ENCODE assay signal across 28 cellular contexts in genomic region chr2:118363604-118364003, GRCh38.
"Had no signal": no experiment of that assay in that cellular context is flagged by ENCODE, and none has a peak within 500 bp of the region (broad histone marks: within the 10 kb centered on the region; RNA-seq: fewer than 3 reads in every experiment).

No MANE protein-coding gene starts in this region.

- H3K27ac Mint-ChIP-seq: activated B cell treated with CpG ODN at 0.5 μM for 24 hours; activated CD4-positive, alpha-beta memory T cell treated with anti-CD3 and anti-CD28 coated beads for 36 hours; activated CD8-positive, alpha-beta memory T cell treated with anti-CD3 and anti-CD28 coated beads, Interleukin-2, amount 10 ng/mL, durations not matched to agents 7 days and 5 days; activated CD8-positive, alpha-beta T cell treated with anti-CD3 and anti-CD28 coated beads, Interleukin-2, amount 10 ng/mL, durations not matched to agents 7 days and 5 days; activated naive CD4-positive, alpha-beta T cell treated with anti-CD3 and anti-CD28 coated beads for 36 hours; activated naive CD4-positive, alpha-beta T cell treated with anti-CD3 and anti-CD28 coated beads, Interleukin-2, amount 50 U/mL, for 24 hours; activated naive CD8-positive, alpha-beta T cell treated with anti-CD3 and anti-CD28 coated beads, Interleukin-2, amount 10 ng/mL, durations not matched to agents 7 days and 5 days; activated T-helper 1 cell treated with anti-CD3 and anti-CD28 coated beads, Interleukin-12 subunit alpha, Interleukin-12 subunit beta, Interleukin-2, Interleukin-4 antibody, amounts not matched to agents 30 ng/mL and 10 ng/mL and 1 ng/mL, durations not matched to agents 14 hours and 24 hours and 36 hours; activated T-helper 2 cell treated with anti-CD3 and anti-CD28 coated beads, Interferon-gamma antibody, Interleukin-2, Interleukin-4, amounts not matched to agents 10 μg/mL and 5 μg/mL and 100 μg/mL, durations not matched to agents 14 hours and 24 hours and 36 hours; brain; effector memory CD8-positive, alpha-beta T cell had no signal

- H3K27ac ChIP-seq: ascending aorta, esophagus squamous epithelium, VCaP had no signal

- H3K36me3 Mint-ChIP-seq: activated CD4-positive, alpha-beta memory T cell treated with anti-CD3 and anti-CD28 coated beads for 36 hours; activated CD8-positive, alpha-beta memory T cell treated with anti-CD3 and anti-CD28 coated beads, Interleukin-2, amount 10 ng/mL, durations not matched to agents 7 days and 5 days; activated naive CD4-positive, alpha-beta T cell treated with anti-CD3 and anti-CD28 coated beads, Interleukin-2, amount 50 U/mL, for 24 hours; activated naive CD8-positive, alpha-beta T cell treated with anti-CD3 and anti-CD28 coated beads, Interleukin-2, amount 10 ng/mL, durations not matched to agents 7 days and 5 days; brain had no signal

- H3K4me1 ChIP-seq: ascending aorta, esophagus squamous epithelium had no signal

- H3K9me3 Mint-ChIP-seq: activated CD4-positive, alpha-beta memory T cell treated with anti-CD3 and anti-CD28 coated beads for 36 hours; activated naive CD8-positive, alpha-beta T cell treated with anti-CD3 and anti-CD28 coated beads, Interleukin-2, amount 10 ng/mL, durations not matched to agents 7 days and 5 days; activated T-helper 1 cell treated with anti-CD3 and anti-CD28 coated beads, Interleukin-12 subunit alpha, Interleukin-12 subunit beta, Interleukin-2, Interleukin-4 antibody, amounts not matched to agents 30 ng/mL and 10 ng/mL and 1 ng/mL, durations not matched to agents 14 hours and 24 hours and 36 hours; activated T-helper 2 cell treated with anti-CD3 and anti-CD28 coated beads, Interferon-gamma antibody, Interleukin-2, Interleukin-4, amounts not matched to agents 10 μg/mL and 5 μg/mL and 100 μg/mL, durations not matched to agents 14 hours and 24 hours and 36 hours; effector memory CD8-positive, alpha-beta T cell had no signal

- H3K9me3 ChIP-seq: ascending aorta, esophagus squamous epithelium had no signal

- DNase-seq: activated B cell treated with CpG ODN at 0.5 μM for 24 hours; activated CD4-positive, alpha-beta memory T cell treated with anti-CD3 and anti-CD28 coated beads for 36 hours; activated CD4-positive, alpha-beta T cell treated with anti-CD3 and anti-CD28 coated beads for 48 hours; activated CD4-positive, alpha-beta T cell treated with anti-CD3 and anti-CD28 coated beads, Interleukin-2, amount 50 U/mL, for 1 hour; activated CD8-positive, alpha-beta memory T cell treated with anti-CD3 and anti-CD28 coated beads, Interleukin-2, amount 10 ng/mL, durations not matched to agents 7 days and 5 days; activated CD8-positive, alpha-beta memory T cell treated with anti-CD3 and anti-CD28 coated beads, Interleukin-2, amount 50 U/mL, for 4 hours; activated CD8-positive, alpha-beta T cell treated with anti-CD3 and anti-CD28 coated beads, Interleukin-2, amount 10 ng/mL, durations not matched to agents 7 days and 5 days; activated effector memory CD4-positive, alpha-beta T cell treated with anti-CD3 and anti-CD28 coated beads, Interleukin-2, amount 50 U/mL, for 16 hours; activated naive CD4-positive, alpha-beta T cell treated with anti-CD3 and anti-CD28 coated beads for 36 hours; activated naive CD8-positive, alpha-beta T cell treated with anti-CD3 and anti-CD28 coated beads, Interleukin-2, amount 10 ng/mL, durations not matched to agents 7 days and 5 days; activated T-cell treated with anti-CD3 and anti-CD28 coated beads, Interleukin-2, amount 50 U/mL, for 1 hour; activated T-cell treated with anti-CD3 and anti-CD28 coated beads, Interleukin-2, amount 50 U/mL, for 48 hours; caudate nucleus; cortex of kidney; dermis blood vessel endothelial cell; effector CD4-positive, alpha-beta T cell; effector memory CD8-positive, alpha-beta T cell; erythroblast; esophagus squamous epithelium; head of caudate nucleus; T-helper 2 cell had no signal

- H3K4me1 Mint-ChIP-seq: activated B cell treated with CpG ODN at 0.5 μM for 24 hours; activated CD8-positive, alpha-beta memory T cell treated with anti-CD3 and anti-CD28 coated beads, Interleukin-2, amount 10 ng/mL, durations not matched to agents 7 days and 5 days; activated naive CD4-positive, alpha-beta T cell treated with anti-CD3 and anti-CD28 coated beads, Interleukin-2, amount 50 U/mL, for 24 hours; activated naive CD8-positive, alpha-beta T cell treated with anti-CD3 and anti-CD28 coated beads, Interleukin-2, amount 10 ng/mL, durations not matched to agents 7 days and 5 days; brain had no signal

- H3K4me3 Mint-ChIP-seq: activated B cell treated with CpG ODN at 0.5 μM for 24 hours; activated CD4-positive, alpha-beta memory T cell treated with anti-CD3 and anti-CD28 coated beads for 36 hours; activated CD8-positive, alpha-beta memory T cell treated with anti-CD3 and anti-CD28 coated beads, Interleukin-2, amount 10 ng/mL, durations not matched to agents 7 days and 5 days; activated CD8-positive, alpha-beta T cell treated with anti-CD3 and anti-CD28 coated beads, Interleukin-2, amount 10 ng/mL, durations not matched to agents 7 days and 5 days; activated naive CD4-positive, alpha-beta T cell treated with anti-CD3 and anti-CD28 coated beads for 36 hours; activated naive CD4-positive, alpha-beta T cell treated with anti-CD3 and anti-CD28 coated beads, Interleukin-2, amount 50 U/mL, for 24 hours; activated naive CD8-positive, alpha-beta T cell treated with anti-CD3 and anti-CD28 coated beads, Interleukin-2, amount 10 ng/mL, durations not matched to agents 7 days and 5 days; activated T-helper 1 cell treated with anti-CD3 and anti-CD28 coated beads, Interleukin-12 subunit alpha, Interleukin-12 subunit beta, Interleukin-2, Interleukin-4 antibody, amounts not matched to agents 30 ng/mL and 10 ng/mL and 1 ng/mL, durations not matched to agents 14 hours and 24 hours and 36 hours; brain; effector memory CD8-positive, alpha-beta T cell had no signal

- H3K4me3 ChIP-seq: ascending aorta, esophagus squamous epithelium had no signal

- ATAC-seq: activated CD4-positive, CD25-positive, alpha-beta regulatory T cell treated with anti-CD3 and anti-CD28 coated beads, Interleukin-2, amount 50 U/mL, for 24 hours; activated CD8-positive, alpha-beta memory T cell treated with anti-CD3 and anti-CD28 coated beads, Interleukin-2, amount 10 ng/mL, durations not matched to agents 7 days and 5 days; activated CD8-positive, alpha-beta T cell treated with anti-CD3 and anti-CD28 coated beads, Interleukin-2, amount 10 ng/mL, durations not matched to agents 7 days and 5 days; effector memory CD8-positive, alpha-beta T cell had no signal

- H3K27me3 ChIP-seq: ascending aorta, esophagus squamous epithelium had no signal

- H3K36me3 ChIP-seq: ascending aorta, esophagus squamous epithelium had no signal
